1 cellular context compared by ENCODE assay signal in genomic region chr9:92971121-92971520, GRCh38.
TF ChIP-seq lines count a peak whose summit lies in the region.

No MANE protein-coding gene starts in this region.

TF ChIP-seq in H1, 55 proteins besides CTCF, POLR2A, EP300 and RAD21 (continued from another document):
- TF ChIP-seq ATF3 (IDR thresholded peaks at IDR 0.05; ENCODE audit: insufficient read depth, low read depth, low read length): no peak
TF ChIP-seq in H1: peak in this region for 0.
